1 cellular context compared by ENCODE assay signal in genomic region chr14:99566390-99567354, GRCh38.
TF ChIP-seq lines count a peak whose summit lies in the region.

No MANE protein-coding gene starts in this region.

TF ChIP-seq in HepG2, 621 proteins besides CTCF, POLR2A, EP300 and RAD21 (continued from another document and continues in another):
- no peak for TF ChIP-seq PCBP2 (optimal IDR thresholded peaks at IDR 0.05; ENCODE audit: low read depth, low read length, poor library complexity, severe bottlenecking)
- TF ChIP-seq HNRNPK (IDR thresholded peaks at IDR 0.05; ENCODE audit: low read depth, low read length, poor library complexity, severe bottlenecking), result no peak
- TF ChIP-seq DMTF1 (CRISPR knock-in tag; IDR thresholded peaks at IDR 0.05), result no peak; the same call in 1 of the 2 replicates
- TF ChIP-seq ZNF800 (CRISPR knock-in tag; IDR thresholded peaks at IDR 0.05), result no peak
- TF ChIP-seq JARID2 (CRISPR knock-in tag; IDR thresholded peaks at IDR 0.05; ENCODE audit: insufficient replicate concordance), result no peak
- TF ChIP-seq ZNF703 (CRISPR knock-in tag; IDR thresholded peaks at IDR 0.05; ENCODE audit: borderline replicate concordance), result no peak
- TF ChIP-seq PAF1 (CRISPR knock-in tag; IDR thresholded peaks at IDR 0.05), result no peak
- TF ChIP-seq ZNF577 (CRISPR knock-in tag; IDR thresholded peaks at IDR 0.05; ENCODE audit: borderline replicate concordance, low read depth), result no peak
- no peak; the same call in 1 of the 2 replicates for TF ChIP-seq TGIF2 (CRISPR knock-in tag; IDR thresholded peaks at IDR 0.05)
- TF ChIP-seq PLRG1 (conservative IDR thresholded peaks at IDR 0.05), result no peak
- TF ChIP-seq ZNF777 (CRISPR knock-in tag; IDR thresholded peaks at IDR 0.05), result no peak
- peak; percentile 40; the same call in 1 of the 2 replicates for TF ChIP-seq TBX3 (IDR thresholded peaks at IDR 0.05; ENCODE audit: borderline replicate concordance)
- no peak for TF ChIP-seq ZNF749 (CRISPR knock-in tag; IDR thresholded peaks at IDR 0.05; ENCODE audit: borderline replicate concordance)
- TF ChIP-seq ZBTB7A (CRISPR knock-in tag; IDR thresholded peaks at IDR 0.05), result no peak
- TF ChIP-seq ZNF564 (CRISPR knock-in tag; IDR thresholded peaks at IDR 0.05), result no peak
- TF ChIP-seq, protein P1, sequence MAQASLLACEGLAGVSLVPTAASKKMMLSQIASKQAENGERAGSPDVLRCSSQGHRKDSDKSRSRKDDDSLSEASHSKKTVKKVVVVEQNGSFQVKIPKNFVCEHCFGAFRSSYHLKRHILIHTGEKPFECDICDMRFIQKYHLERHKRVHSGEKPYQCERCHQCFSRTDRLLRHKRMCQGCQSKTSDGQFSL (CRISPR knock-in tag; IDR thresholded peaks at IDR 0.05), result no peak
- TF ChIP-seq ZSCAN20 (CRISPR knock-in tag; IDR thresholded peaks at IDR 0.05; ENCODE audit: borderline replicate concordance), result no peak
- peak; percentile 99 for TF ChIP-seq PAXIP1 (CRISPR knock-in tag; conservative IDR thresholded peaks at IDR 0.05)
- TF ChIP-seq KDM1A (CRISPR knock-in tag; IDR thresholded peaks at IDR 0.05), result peak; percentile 58; the same call in 1 of the 2 replicates
- TF ChIP-seq RNF2 (conservative IDR thresholded peaks at IDR 0.05; ENCODE audit: low read depth), result peak; percentile 92
- TF ChIP-seq MIXL1 (CRISPR knock-in tag; IDR thresholded peaks at IDR 0.05), result no peak; the same call in 1 of the 2 replicates
- peak; percentile 75; the same call in 1 of the 2 replicates for TF ChIP-seq REPIN1 (CRISPR knock-in tag; IDR thresholded peaks at IDR 0.05; ENCODE audit: borderline replicate concordance, low read depth)
- TF ChIP-seq CREBL2 (CRISPR knock-in tag; IDR thresholded peaks at IDR 0.05; ENCODE audit: borderline replicate concordance), result no peak
- TF ChIP-seq ZNF557 (CRISPR knock-in tag; IDR thresholded peaks at IDR 0.05), result no peak
- TF ChIP-seq ARHGAP35 (CRISPR knock-in tag; IDR thresholded peaks at IDR 0.05; ENCODE audit: borderline replicate concordance), result no peak
- no peak for TF ChIP-seq ATF7-NPFF (CRISPR knock-in tag; IDR thresholded peaks at IDR 0.05; ENCODE audit: low read depth)
- TF ChIP-seq KDM5A (IDR thresholded peaks at IDR 0.05; ENCODE audit: borderline replicate concordance, low read length), result no peak
- no peak for TF ChIP-seq ZNF572 (CRISPR knock-in tag; IDR thresholded peaks at IDR 0.05)
- peak; percentile 35; the same call in 1 of the 2 replicates for TF ChIP-seq ZNF451 (CRISPR knock-in tag; IDR thresholded peaks at IDR 0.05)
- no peak for TF ChIP-seq IKZF1 (IDR thresholded peaks at IDR 0.05)
- no peak for TF ChIP-seq ZNF121 (CRISPR knock-in tag; IDR thresholded peaks at IDR 0.05)
- TF ChIP-seq, protein P2, sequence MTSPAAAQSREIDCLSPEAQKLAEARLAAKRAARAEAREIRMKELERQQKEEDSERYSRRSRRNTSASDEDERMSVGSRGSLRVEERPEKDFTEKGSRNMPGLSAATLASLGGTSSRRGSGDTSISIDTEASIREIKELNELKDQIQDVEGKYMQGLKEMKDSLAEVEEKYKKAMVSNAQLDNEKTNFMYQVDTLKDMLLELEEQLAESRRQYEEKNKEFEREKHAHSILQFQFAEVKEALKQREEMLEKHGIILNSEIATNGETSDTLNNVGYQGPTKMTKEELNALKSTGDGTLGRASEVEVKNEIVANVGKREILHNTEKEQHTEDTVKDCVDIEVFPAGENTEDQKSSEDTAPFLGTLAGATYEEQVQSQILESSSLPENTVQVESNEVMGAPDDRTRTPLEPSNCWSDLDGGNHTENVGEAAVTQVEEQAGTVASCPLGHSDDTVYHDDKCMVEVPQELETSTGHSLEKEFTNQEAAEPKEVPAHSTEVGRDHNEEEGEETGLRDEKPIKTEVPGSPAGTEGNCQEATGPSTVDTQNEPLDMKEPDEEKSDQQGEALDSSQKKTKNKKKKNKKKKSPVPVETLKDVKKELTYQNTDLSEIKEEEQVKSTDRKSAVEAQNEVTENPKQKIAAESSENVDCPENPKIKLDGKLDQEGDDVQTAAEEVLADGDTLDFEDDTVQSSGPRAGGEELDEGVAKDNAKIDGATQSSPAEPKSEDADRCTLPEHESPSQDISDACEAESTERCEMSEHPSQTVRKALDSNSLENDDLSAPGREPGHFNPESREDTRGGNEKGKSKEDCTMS (CRISPR knock-in tag; conservative IDR thresholded peaks at IDR 0.05), result no peak
- no peak for TF ChIP-seq ATF3 (CRISPR knock-in tag; IDR thresholded peaks at IDR 0.05)
- TF ChIP-seq ZNF850 (CRISPR knock-in tag; conservative IDR thresholded peaks at IDR 0.05), result no peak
- TF ChIP-seq, protein P3, sequence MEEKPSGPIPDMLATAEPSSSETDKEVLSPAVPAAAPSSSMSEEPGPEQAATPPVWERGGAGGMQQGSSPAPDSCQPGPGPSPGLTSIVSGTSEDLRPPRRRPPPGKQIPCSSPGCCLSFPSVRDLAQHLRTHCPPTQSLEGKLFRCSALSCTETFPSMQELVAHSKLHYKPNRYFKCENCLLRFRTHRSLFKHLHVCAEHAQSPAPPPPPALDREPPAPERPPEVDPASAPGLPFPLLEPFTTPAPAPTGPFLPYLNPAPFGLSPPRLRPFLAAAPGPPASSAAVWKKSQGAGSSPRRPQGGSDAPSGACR (CRISPR knock-in tag; IDR thresholded peaks at IDR 0.05), result peak; percentile 51; the same call in 1 of the 2 replicates
- TF ChIP-seq ZNF775 (CRISPR knock-in tag; IDR thresholded peaks at IDR 0.05; ENCODE audit: borderline replicate concordance), result no peak
- no peak for TF ChIP-seq CENPX (CRISPR knock-in tag; IDR thresholded peaks at IDR 0.05)
- TF ChIP-seq ZNF18 (CRISPR knock-in tag; IDR thresholded peaks at IDR 0.05; ENCODE audit: insufficient replicate concordance), result peak; percentile 100
- TF ChIP-seq KAT7 (CRISPR knock-in tag; IDR thresholded peaks at IDR 0.05; ENCODE audit: borderline replicate concordance), result no peak
- peak; percentile 91 for TF ChIP-seq RCOR2 (CRISPR knock-in tag; IDR thresholded peaks at IDR 0.05)
- TF ChIP-seq SKI (IDR thresholded peaks at IDR 0.05; ENCODE audit: partially characterized antibody), result peak; percentile 68
- no peak for TF ChIP-seq ZSCAN12 (CRISPR knock-in tag; IDR thresholded peaks at IDR 0.05)
- no peak for TF ChIP-seq TSC22D2 (CRISPR knock-in tag; IDR thresholded peaks at IDR 0.05; ENCODE audit: borderline replicate concordance)
- no peak for TF ChIP-seq AHR (CRISPR knock-in tag; IDR thresholded peaks at IDR 0.05)
- no peak for TF ChIP-seq TMF1 (CRISPR knock-in tag; IDR thresholded peaks at IDR 0.05; ENCODE audit: low read depth)
- no peak for TF ChIP-seq CCDC6 (CRISPR knock-in tag; IDR thresholded peaks at IDR 0.05)
- peak; percentile 81 for TF ChIP-seq ZNF772 (CRISPR knock-in tag; IDR thresholded peaks at IDR 0.05)
- TF ChIP-seq, protein P4, sequence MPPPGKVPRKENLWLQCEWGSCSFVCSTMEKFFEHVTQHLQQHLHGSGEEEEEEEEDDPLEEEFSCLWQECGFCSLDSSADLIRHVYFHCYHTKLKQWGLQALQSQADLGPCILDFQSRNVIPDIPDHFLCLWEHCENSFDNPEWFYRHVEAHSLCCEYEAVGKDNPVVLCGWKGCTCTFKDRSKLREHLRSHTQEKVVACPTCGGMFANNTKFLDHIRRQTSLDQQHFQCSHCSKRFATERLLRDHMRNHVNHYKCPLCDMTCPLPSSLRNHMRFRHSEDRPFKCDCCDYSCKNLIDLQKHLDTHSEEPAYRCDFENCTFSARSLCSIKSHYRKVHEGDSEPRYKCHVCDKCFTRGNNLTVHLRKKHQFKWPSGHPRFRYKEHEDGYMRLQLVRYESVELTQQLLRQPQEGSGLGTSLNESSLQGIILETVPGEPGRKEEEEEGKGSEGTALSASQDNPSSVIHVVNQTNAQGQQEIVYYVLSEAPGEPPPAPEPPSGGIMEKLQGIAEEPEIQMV (CRISPR knock-in tag; IDR thresholded peaks at IDR 0.05; ENCODE audit: low read depth), result no peak
- TF ChIP-seq ZNF552 (CRISPR knock-in tag; IDR thresholded peaks at IDR 0.05; ENCODE audit: borderline replicate concordance), result no peak
- TF ChIP-seq ZNF468 (CRISPR knock-in tag; IDR thresholded peaks at IDR 0.05), result no peak
- TF ChIP-seq ZNF180 (CRISPR knock-in tag; IDR thresholded peaks at IDR 0.05; ENCODE audit: borderline replicate concordance, low read depth), result no peak
- TF ChIP-seq RFXANK (CRISPR knock-in tag; IDR thresholded peaks at IDR 0.05), result no peak
- TF ChIP-seq SOX5 (CRISPR knock-in tag; IDR thresholded peaks at IDR 0.05; ENCODE audit: borderline replicate concordance), result peak; percentile 75; the same call in 1 of the 2 replicates
- no peak for TF ChIP-seq ZFP82 (CRISPR knock-in tag; IDR thresholded peaks at IDR 0.05; ENCODE audit: borderline replicate concordance)
- TF ChIP-seq ZNF576 (CRISPR knock-in tag; IDR thresholded peaks at IDR 0.05), result no peak
- TF ChIP-seq BRCA1 (CRISPR knock-in tag; IDR thresholded peaks at IDR 0.05), result no peak
- no peak for TF ChIP-seq DR1 (CRISPR knock-in tag; IDR thresholded peaks at IDR 0.05)
- no peak for TF ChIP-seq ZNF34 (CRISPR knock-in tag; IDR thresholded peaks at IDR 0.05; ENCODE audit: borderline replicate concordance)
- TF ChIP-seq ZNF331 (CRISPR knock-in tag; IDR thresholded peaks at IDR 0.05), result peak; percentile 52; the same call in 1 of the 2 replicates
- TF ChIP-seq ZNF605 (CRISPR knock-in tag; IDR thresholded peaks at IDR 0.05), result peak; percentile 87
- TF ChIP-seq ETV6 (CRISPR knock-in tag; conservative IDR thresholded peaks at IDR 0.05), result no peak
